1 cellular context compared by ENCODE assay signal in the genomic region with DNA sequence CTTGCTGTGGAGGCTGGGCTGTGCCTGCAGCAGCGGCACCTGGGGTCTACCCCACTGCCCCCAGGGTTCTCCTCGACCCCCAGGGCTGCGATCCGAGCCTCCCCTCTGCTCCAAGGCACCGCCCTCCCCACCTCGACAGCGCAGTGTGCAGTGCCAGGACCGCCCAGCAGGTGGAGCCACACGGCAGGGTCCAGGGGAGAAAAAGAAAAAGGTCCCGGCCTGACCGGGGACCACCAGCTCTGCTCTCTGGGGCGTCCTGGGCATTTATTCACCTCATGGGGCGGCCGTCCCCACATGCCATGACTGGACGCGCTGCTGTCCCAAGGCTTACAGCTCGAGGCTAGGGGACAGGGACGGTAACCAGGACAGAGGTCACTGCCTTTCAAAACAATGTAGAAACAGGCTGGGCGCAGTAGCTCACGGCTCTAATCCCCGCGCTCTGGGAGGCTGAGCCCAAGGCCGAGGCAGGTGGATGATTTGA.
TF ChIP-seq lines count a peak whose summit lies in the region.

No MANE protein-coding gene starts in this region.

TF ChIP-seq in endothelial cell of umbilical vein, 7 proteins besides CTCF, POLR2A, EP300 and RAD21:
- TF ChIP-seq, protein P1, sequence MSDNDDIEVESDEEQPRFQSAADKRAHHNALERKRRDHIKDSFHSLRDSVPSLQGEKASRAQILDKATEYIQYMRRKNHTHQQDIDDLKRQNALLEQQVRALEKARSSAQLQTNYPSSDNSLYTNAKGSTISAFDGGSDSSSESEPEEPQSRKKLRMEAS (IDR thresholded peaks at IDR 0.05; ENCODE audit: insufficient read depth, insufficient read length), result no peak
- TF ChIP-seq FOS (IDR thresholded peaks at IDR 0.05; ENCODE audit: borderline replicate concordance, insufficient read depth, low read length), result no peak
- TF ChIP-seq EZH2 (IDR thresholded peaks at IDR 0.05; ENCODE audit: borderline replicate concordance, low read depth, low read length, severe bottlenecking), result no peak
- TF ChIP-seq JUN (IDR thresholded peaks at IDR 0.05; ENCODE audit: borderline replicate concordance, insufficient read depth, insufficient read length, low read depth), result no peak
- no peak for TF ChIP-seq GATA2 (IDR thresholded peaks at IDR 0.05; ENCODE audit: insufficient read depth, insufficient read length, low read depth, low read length)
- TF ChIP-seq MYC (IDR thresholded peaks at IDR 0.05; ENCODE audit: low read depth, low read length), result no peak
- TF ChIP-seq POLR2AphosphoS5 (IDR thresholded peaks at IDR 0.05; ENCODE audit: insufficient read depth, low read depth, low read length), result no peak
TF ChIP-seq in endothelial cell of umbilical vein: peak in this region for 0.
